In genomic region chr11:75263944-75264349, GRCh38 we compare ENCODE assay signal across 13 cellular contexts. TPM values are rescaled to one million over a fixed set of nuclear protein-coding genes. Genes with fewer than 3 reads are reported as not detected.
DNase-seq lines count a peak whose midpoint lies in the region; ATAC-seq and TF ChIP-seq lines count a peak whose summit lies in the region.
"Had no signal": no experiment of that assay in that cellular context is flagged by ENCODE, and none has a peak within 500 bp of the region (broad histone marks: within the 10 kb centered on the region; RNA-seq: fewer than 3 reads in every experiment).

No MANE protein-coding gene starts in this region.

- DNase-seq in activated naive CD4-positive, alpha-beta T cell treated with anti-CD3 and anti-CD28 coated beads for 36 hours: peak; percentile 62
- no peak for DNase-seq in activated naive CD4-positive, alpha-beta T cell (lab: John Stamatoyannopoulos, UW)
- DNase-seq in T-helper 17 cell: no peak
- DNase-seq in fibroblast of pulmonary artery (ENCODE audit: low read depth): peak; percentile 52
- DNase-seq in stimulated activated naive B cell treated with anti-CD40 and anti-IgM and Interleukin-4, amounts not matched to agents 10 μg/mL and 1 μg/mL and 100 μg/mL, for 72 hours: no peak
- DNase-seq in GM10248 (ENCODE audit: extremely low spot score): no peak
- DNase-seq: C1 segment of cervical spinal cord, NCI-H2081, SJCRH30 had no signal

- intact Hi-C loops in activated naive CD4-positive, alpha-beta T cell treated with anti-CD3 and anti-CD28 coated beads for 36 hours (cut with micrococcal nuclease): no loop called here

- POLR2A ChIA-PET in GM10248 (lab: Yijun Ruan, JAX): no interaction called here

- H3K9me3 ChIP-seq in T-helper 17 cell (ENCODE audit: control insufficient read depth, low read length, poor library complexity, severe bottlenecking): no peaks in the 10 kb centered on the region
- H3K9me3 ChIP-seq: SJCRH30 had no signal

- no peaks in the 10 kb centered on the region for H3K27me3 Mint-ChIP-seq in activated naive CD4-positive, alpha-beta T cell treated with anti-CD3 and anti-CD28 coated beads for 36 hours (ENCODE audit: low read depth)
- H3K27me3 Mint-ChIP-seq in T-helper 17 cell: no peaks in the 10 kb centered on the region
- H3K27me3 Mint-ChIP-seq in stimulated activated naive B cell treated with anti-CD40 and anti-IgM and Interleukin-4, amounts not matched to agents 10 μg/mL and 1 μg/mL and 100 μg/mL, for 72 hours: peaks cover 0 to 6% of the 10 kb centered on the region in 2 donors

- H3K4me3 Mint-ChIP-seq in activated naive CD4-positive, alpha-beta T cell treated with anti-CD3 and anti-CD28 coated beads for 36 hours: no peak overlapping the region
- H3K4me3 Mint-ChIP-seq in T-helper 17 cell: no peak overlapping the region
- H3K4me3 Mint-ChIP-seq in stimulated activated naive B cell treated with anti-CD40 and anti-IgM and Interleukin-4, amounts not matched to agents 10 μg/mL and 1 μg/mL and 100 μg/mL, for 72 hours: no peak overlapping the region
- H3K4me3 Mint-ChIP-seq: dendritic cell treated with granulocyte-macrophage colony-stimulating factor and Interleukin-4, amounts not matched to agents 40 ng/mL and 50 ng/mL, for 4 days had no signal

- H3K4me1 Mint-ChIP-seq in activated naive CD4-positive, alpha-beta T cell treated with anti-CD3 and anti-CD28 coated beads for 36 hours (ENCODE audit: low read depth): peaks cover 46% of the 10 kb centered on the region
- H3K4me1 Mint-ChIP-seq in T-helper 17 cell: peaks cover 26% of the 10 kb centered on the region
- peaks cover 27 to 35% of the 10 kb centered on the region in 2 donors for H3K4me1 Mint-ChIP-seq in stimulated activated naive B cell treated with anti-CD40 and anti-IgM and Interleukin-4, amounts not matched to agents 10 μg/mL and 1 μg/mL and 100 μg/mL, for 72 hours

- H3K9me3 Mint-ChIP-seq in activated naive CD4-positive, alpha-beta T cell treated with anti-CD3 and anti-CD28 coated beads for 36 hours: no peaks in the 10 kb centered on the region
- H3K9me3 Mint-ChIP-seq in stimulated activated naive B cell treated with anti-CD40 and anti-IgM and Interleukin-4, amounts not matched to agents 10 μg/mL and 1 μg/mL and 100 μg/mL, for 72 hours: no peaks in the 10 kb centered on the region
- H3K9me3 Mint-ChIP-seq: dendritic cell treated with granulocyte-macrophage colony-stimulating factor and Interleukin-4, amounts not matched to agents 40 ng/mL and 50 ng/mL, for 4 days had no signal

- H3K27ac Mint-ChIP-seq in activated naive CD4-positive, alpha-beta T cell treated with anti-CD3 and anti-CD28 coated beads for 36 hours: peak overlapping the region; percentile 4
- H3K27ac Mint-ChIP-seq in T-helper 17 cell: peak overlapping the region; percentile 59
- H3K27ac Mint-ChIP-seq in stimulated activated naive B cell treated with anti-CD40 and anti-IgM and Interleukin-4, amounts not matched to agents 10 μg/mL and 1 μg/mL and 100 μg/mL, for 72 hours: no peak overlapping the region
- H3K27ac Mint-ChIP-seq: dendritic cell treated with granulocyte-macrophage colony-stimulating factor and Interleukin-4, amounts not matched to agents 40 ng/mL and 50 ng/mL, for 4 days had no signal

- CTCF ChIA-PET in activated naive CD4-positive, alpha-beta T cell treated with anti-CD3 and anti-CD28 coated beads for 36 hours (lab: Charles Lee): interaction anchor here (1.3 to 2.3 kb wide), 3 partner anchors 16 to 120 kb away, joined by 4 to 11 read pairs (median 4); no protein-coding TSS in a partner anchor
- CTCF ChIA-PET in GM10248 (lab: Yijun Ruan, JAX): interaction anchor here (1.4 to 3.1 kb wide), 3 partner anchors 16 to 124 kb away, joined by 4 to 9 read pairs (median 7); no protein-coding TSS in a partner anchor

- TF ChIP-seq CTCF in fibroblast of pulmonary artery (IDR thresholded peaks at IDR 0.05; ENCODE audit: low read length, missing control alignments): no peak
- no peak for TF ChIP-seq CTCF in GM10248 (IDR thresholded peaks at IDR 0.05; ENCODE audit: control extremely low read depth, extremely low read depth, low read depth, missing control alignments)

- peaks cover 4% of the 10 kb centered on the region for H3K36me3 Mint-ChIP-seq in activated naive CD4-positive, alpha-beta T cell treated with anti-CD3 and anti-CD28 coated beads for 36 hours (ENCODE audit: low read depth)
- H3K36me3 Mint-ChIP-seq in T-helper 17 cell (ENCODE audit: low read depth): no peaks in the 10 kb centered on the region
- no peaks in the 10 kb centered on the region for H3K36me3 Mint-ChIP-seq in stimulated activated naive B cell treated with anti-CD40 and anti-IgM and Interleukin-4, amounts not matched to agents 10 μg/mL and 1 μg/mL and 100 μg/mL, for 72 hours

- peak; percentile 16 for ATAC-seq in T-helper 17 cell
- peak; percentile 46 to 70 for ATAC-seq in stimulated activated naive B cell treated with anti-CD40 and anti-IgM and Interleukin-4, amounts not matched to agents 10 μg/mL and 1 μg/mL and 100 μg/mL, for 72 hours (replicated peaks)
- ATAC-seq in HG03354 (IDR thresholded peaks at IDR 0.05; ENCODE audit: poor library complexity, severe bottlenecking, unreplicated experiment): no peak
- ATAC-seq in HG02571 (IDR thresholded peaks at IDR 0.05; ENCODE audit: unreplicated experiment): no peak

- H3K4me3 ChIP-seq in fibroblast of pulmonary artery (replicated peaks; ENCODE audit: low read depth, low read length): no peak overlapping the region
- H3K4me3 ChIP-seq: SJCRH30 had no signal

RNA-seq across cellular contexts. Expression of gene TPBGL, which starts 23.4 kb away (rescaled TPM):
- total RNA-seq in activated naive CD4-positive, alpha-beta T cell treated with anti-CD3 and anti-CD28 coated beads for 36 hours: not detected
- under 1 TPM; 0.42 to 0.60 TPM for total RNA-seq in T-helper 17 cell
- total RNA-seq: osteocyte, SJCRH30 had no signal

Comparison
In these comparisons a context has a peak if more than half of its experiments do, and no peak if none do; other contexts are left out.
1. DNase-seq: peak in activated naive CD4-positive, alpha-beta T cell treated with anti-CD3 and anti-CD28 coated beads for 36 hours (single experiment) and fibroblast of pulmonary artery (single experiment); none in activated naive CD4-positive, alpha-beta T cell (0 of 4), T-helper 17 cell (0 of 3), stimulated activated naive B cell treated with anti-CD40 and anti-IgM and Interleukin-4, amounts not matched to agents 10 μg/mL and 1 μg/mL and 100 μg/mL, for 72 hours (single experiment) and GM10248 (single experiment).
2. ATAC-seq: peak in T-helper 17 cell (single experiment) and stimulated activated naive B cell treated with anti-CD40 and anti-IgM and Interleukin-4, amounts not matched to agents 10 μg/mL and 1 μg/mL and 100 μg/mL, for 72 hours (2 of 2); none in HG03354 (single experiment) and HG02571 (single experiment).